ENCODE assay signal across 8 cellular contexts in the genomic region with DNA sequence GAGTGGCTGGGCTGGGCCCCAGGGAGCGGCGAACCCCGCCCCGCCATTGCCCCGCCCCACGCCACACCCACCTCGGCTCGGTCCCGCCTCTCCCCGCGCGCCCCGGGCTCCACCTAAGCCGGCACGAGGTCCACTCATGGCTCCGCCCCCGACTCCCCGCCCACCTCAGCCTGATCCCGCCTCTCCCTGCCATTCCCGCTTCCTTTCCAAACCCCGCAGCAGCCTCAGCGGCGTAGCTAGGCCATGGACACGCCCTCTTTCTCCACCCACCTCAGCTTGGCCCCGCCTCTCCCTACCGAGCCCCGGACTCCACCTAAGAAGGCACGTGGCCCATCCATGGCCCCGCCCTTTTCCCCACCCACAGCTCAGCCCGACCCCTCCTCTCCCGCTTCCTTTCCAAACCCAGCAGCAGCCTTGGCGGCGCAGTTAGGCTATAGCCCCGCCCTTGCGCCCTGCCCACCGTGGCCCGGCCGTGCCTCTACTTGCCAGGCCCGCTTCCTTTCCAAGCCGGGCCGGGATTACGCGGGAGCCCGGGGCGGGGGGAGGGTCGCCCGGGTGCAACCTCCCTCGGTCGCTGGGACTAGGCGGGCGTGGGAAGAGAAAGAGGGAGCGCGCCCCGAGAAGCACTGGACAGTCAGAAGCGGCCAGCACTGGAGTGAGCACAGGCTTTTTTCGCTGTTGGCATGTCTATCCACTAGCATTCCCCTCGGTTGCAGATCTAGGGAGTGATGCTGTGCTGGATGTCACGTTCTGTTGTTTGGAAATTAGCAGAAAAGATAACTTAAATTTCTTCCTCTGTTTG. TPM values are rescaled to one million over a fixed set of nuclear protein-coding genes. Genes with fewer than 3 reads are reported as not detected.
DNase-seq lines count a peak whose midpoint lies in the region; ATAC-seq lines count a peak whose summit lies in the region.

TSS of gene RELL1 (minus strand) at position 4 of the 802 bp plus-strand sequence. CDS start 89 bp downstream, outside the sequence.

- H3K4me2 ChIP-seq in GM23248 (ENCODE audit: unreplicated experiment) (peak within 1 kb of the TSS; percentile 93), Karpas-422 (ENCODE audit: low read depth, low read length, poor library complexity, severe bottlenecking) (peak within 1 kb of the TSS; percentile 82)

- H3K4me3 ChIP-seq in GM23248 = peak within 1 kb of the TSS; percentile 94
- H3K4me3 ChIP-seq in Karpas-422 (ENCODE audit: low read length) = peak within 1 kb of the TSS; percentile 71
- H3K4me3 ChIP-seq in muscle layer of colon (ENCODE audit: low read depth in 1 of 2, low read length in 2 of 2) = peak within 1 kb of the TSS; percentile 71 to 73

- peak within 1 kb of the TSS; percentile 93 for H3K9ac ChIP-seq in GM23248
- peak within 1 kb of the TSS; percentile 70 for H3K9ac ChIP-seq in Karpas-422 (ENCODE audit: low read length)
- H3K9ac ChIP-seq in muscle layer of colon (ENCODE audit: low read length) = peak within 1 kb of the TSS; percentile 64

- H3K9me3 ChIP-seq in GM23248 (ENCODE audit: low read depth) (no peaks in the 10 kb centered on the region), Karpas-422 (ENCODE audit: low read length) (no peaks in the 10 kb centered on the region), muscle layer of colon (ENCODE audit: low read length) (no peaks in the 10 kb centered on the region)

- H3K9me2 ChIP-seq in GM23248 (ENCODE audit: insufficient read depth) = no peaks in the 10 kb centered on the region
- no peaks in the 10 kb centered on the region for H3K9me2 ChIP-seq in Karpas-422 (replicated peaks; ENCODE audit: insufficient read depth, low read length)

- WGBS in GM23248 (ENCODE audit: low coverage in 1 of 2, low lambda C conversion rate in 2 of 2, missing lambda C conversion rate in 2 of 2), 2 experiments = 1% methylated on average over 28 to 56 of the region's 58 CpGs

- in situ Hi-C loops in GM23248 (cut with MboI) = no loop called here

- H2AFZ ChIP-seq in GM23248 = peak within 1 kb of the TSS; percentile 86
- peak within 1 kb of the TSS; percentile 80 for H2AFZ ChIP-seq in Karpas-422 (ENCODE audit: low read length)

- ATAC-seq in esophagus mucosa = peak; percentile 98

- H3K79me2 ChIP-seq in GM23248 (ENCODE audit: insufficient read depth) (peaks cover 35% of the 10 kb centered on the region), Karpas-422 (ENCODE audit: low read length) (no peaks in the 10 kb centered on the region)

- H3K27me3 ChIP-seq in GM23248 (replicated peaks; ENCODE audit: insufficient read depth) (no peaks in the 10 kb centered on the region), Karpas-422 (ENCODE audit: low read length) (no peaks in the 10 kb centered on the region), muscle layer of colon (ENCODE audit: control insufficient read depth in 1 of 2, insufficient read depth in 2 of 2, low read length in 2 of 2) (no peaks in the 10 kb centered on the region)

- H3K4me1 ChIP-seq in GM23248 (ENCODE audit: insufficient read depth) = peaks cover 10% of the 10 kb centered on the region
- peaks cover 23% of the 10 kb centered on the region for H3K4me1 ChIP-seq in Karpas-422 (ENCODE audit: low read length)
- H3K4me1 ChIP-seq in muscle layer of colon (ENCODE audit: insufficient read depth, low read length) = peaks cover 39% of the 10 kb centered on the region

- DNase-seq in DMS53 (lab: John Stamatoyannopoulos, UW) (peak; percentile 100), GM23248 (peak; percentile 99), Karpas-422 (peak; percentile 99), RKO (ENCODE audit: low spot score) (peak; percentile 96), activated T-helper 1 cell treated with Interleukin-2 at 50 U/mL for 16 hours (ENCODE audit: low read depth) (peak; percentile 97)
- DNase-seq in stimulated activated CD8-positive, alpha-beta memory T cell treated with anti-CD3 and anti-CD28 coated beads, Interleukin-7, amount 100 ng/mL, for 1 hour (ENCODE audit: low read depth in 2 of 2) = peak; percentile 94 to 95

- H3F3A ChIP-seq in GM23248 (ENCODE audit: insufficient read depth) = peaks cover 19% of the 10 kb centered on the region

- H4K20me1 ChIP-seq in GM23248 (ENCODE audit: insufficient read depth) (no peaks in the 10 kb centered on the region), Karpas-422 (ENCODE audit: insufficient read depth, low read depth, low read length) (no peaks in the 10 kb centered on the region)

- H3K27ac ChIP-seq in GM23248 = peak within 1 kb of the TSS; percentile 84
- no peak within 1 kb of the TSS for H3K27ac ChIP-seq in Karpas-422 (ENCODE audit: low read length)
- peak within 1 kb of the TSS; percentile 84 for H3K27ac ChIP-seq in muscle layer of colon (ENCODE audit: low read depth, low read length)

- H3K36me3 ChIP-seq in GM23248 (ENCODE audit: low read depth) (no peaks in the 10 kb centered on the region), Karpas-422 (ENCODE audit: insufficient read depth, low read length) (no peaks in the 10 kb centered on the region), muscle layer of colon (ENCODE audit: insufficient read depth, low read length) (no peaks in the 10 kb centered on the region)

RNA-seq across cellular contexts. Expression of gene RELL1, which starts in this region (rescaled TPM):
- 39.2 and 42.5 TPM in 2 replicates for total RNA-seq in GM23248 (2014; rRNA removed; shearing (Covaris generic))
- 7.7 TPM in 2 replicates for polyA plus RNA-seq in GM23248 (2016; fragmentation: Nextera tagmentation; extraction: Ambion mirVana)
- 0.60 and 1.0 TPM in 2 replicates for total RNA-seq in Karpas-422 (2014; rRNA removed; shearing (Covaris generic); ENCODE audit: low replicate concordance)
- total RNA-seq in esophagus mucosa = 18.7 TPM
